Comparison of ENCODE assay signal across 28 cellular contexts in genomic region chr11:1077417-1078119, GRCh38. TPM values are rescaled to one million over a fixed set of nuclear protein-coding genes. Genes with fewer than 3 reads are reported as not detected.
DNase-seq lines count a peak whose midpoint lies in the region; ATAC-seq and TF ChIP-seq lines count a peak whose summit lies in the region.
"Had no signal": no experiment of that assay in that cellular context is flagged by ENCODE, and none has a peak within 500 bp of the region (broad histone marks: within the 10 kb centered on the region; RNA-seq: fewer than 3 reads in every experiment).

No MANE protein-coding gene starts in this region.

- no peak overlapping the region for H3K27ac ChIP-seq in rectal smooth muscle tissue (ENCODE audit: low read depth, low read length)
- no peak overlapping the region for H3K27ac ChIP-seq in A673 (ENCODE audit: low read depth, low read length, poor library complexity, severe bottlenecking)
- H3K27ac ChIP-seq: C4-2B, cardiac muscle cell, neural progenitor cell had no signal

- H3K9me3 ChIP-seq in A673 (ENCODE audit: low read depth, low read length, poor library complexity, severe bottlenecking): no peaks in the 10 kb centered on the region

- H3K4me3 ChIP-seq in rectal smooth muscle tissue (ENCODE audit: low read length) (peak overlapping the region; percentile 15), A673 (ENCODE audit: low read depth, low read length, poor library complexity, severe bottlenecking) (no peak overlapping the region)
- H3K4me3 ChIP-seq: cardiac muscle cell, neural progenitor cell had no signal

- H3K9me3 Mint-ChIP-seq in activated T-cell treated with anti-CD3 and anti-CD28 coated beads, Interleukin-2, amount 50 U/mL, for 24 hours: no peaks in the 10 kb centered on the region
- no peaks in the 10 kb centered on the region for H3K9me3 Mint-ChIP-seq in activated T-helper 17 cell treated with anti-CD3 and anti-CD28 coated beads, Interleukin-2, amount 50 U/mL, for 72 hours
- H3K9me3 Mint-ChIP-seq: neural progenitor cell had no signal

- POLR2A ChIA-PET in A673 (lab: Charles Lee; ENCODE audit: low non-redundant PET): interaction anchor here (0.5 kb wide), 1 partner anchor 476 kb away, joined by 14 read pairs; no protein-coding TSS in a partner anchor

- CTCF ChIA-PET in A673 (lab: Charles Lee): no interaction called here

- no peak overlapping the region for H3K9ac ChIP-seq in rectal smooth muscle tissue (ENCODE audit: low read length)
- H3K9ac ChIP-seq: neural progenitor cell had no signal

- no peaks in the 10 kb centered on the region for H3K4me1 Mint-ChIP-seq in activated T-cell treated with anti-CD3 and anti-CD28 coated beads, Interleukin-2, amount 50 U/mL, for 24 hours (ENCODE audit: low read depth)
- H3K4me1 Mint-ChIP-seq in activated T-helper 17 cell treated with anti-CD3 and anti-CD28 coated beads, Interleukin-2, amount 50 U/mL, for 72 hours: no peaks in the 10 kb centered on the region
- H3K4me1 Mint-ChIP-seq: activated CD4-positive, alpha-beta T cell treated with anti-CD3 and anti-CD28 coated beads for 36 hours; neural progenitor cell had no signal

- peak; percentile 12 for DNase-seq in activated T-cell treated with anti-CD3 and anti-CD28 coated beads, Interleukin-2, amount 50 U/mL, for 1 hour
- DNase-seq in activated T-cell treated with anti-CD3 and anti-CD28 coated beads, Interleukin-2, amount 50 U/mL, for 24 hours: no peak
- peak; percentile 53 for DNase-seq in HT-29 (ENCODE audit: low spot score)
- DNase-seq in iPS-NIHi11 (ENCODE audit: low spot score): peak; percentile 32
- no peak for DNase-seq in A673 (ENCODE audit: low spot score)
- no peak for DNase-seq in 8988T
- DNase-seq: activated CD4-positive, alpha-beta T cell treated with anti-CD3 and anti-CD28 coated beads for 36 hours; activated gamma-delta T cell treated with Interleukin-2 at 50 U/mL for 16 hours; GOT3; NCI-H1092; NCI-H2029; NCI-H2227 treated with DMSO at 0.1 percent for 48 hours; NCI-H748 treated with DMSO at 0.1 percent for 48 hours; SIG-M5; stimulated activated CD4-positive, alpha-beta T cell treated with anti-CD3 and anti-CD28 coated beads, Interleukin-12 subunit alpha, Interleukin-12 subunit beta, amount 100 ng/mL, for 4 hours had no signal

- no peaks in the 10 kb centered on the region for H3K27me3 Mint-ChIP-seq in activated T-cell treated with anti-CD3 and anti-CD28 coated beads, Interleukin-2, amount 50 U/mL, for 24 hours
- H3K27me3 Mint-ChIP-seq in activated T-helper 17 cell treated with anti-CD3 and anti-CD28 coated beads, Interleukin-2, amount 50 U/mL, for 72 hours: no peaks in the 10 kb centered on the region
- H3K27me3 Mint-ChIP-seq: activated CD4-positive, alpha-beta T cell treated with anti-CD3 and anti-CD28 coated beads for 36 hours had no signal

- H3K36me3 ChIP-seq in rectal smooth muscle tissue (ENCODE audit: control insufficient read depth, insufficient read depth, low read length): no peaks in the 10 kb centered on the region
- no peaks in the 10 kb centered on the region for H3K36me3 ChIP-seq in A673 (ENCODE audit: insufficient read depth, low read length, poor library complexity, severe bottlenecking)
- H3K36me3 ChIP-seq: cardiac muscle cell, neural progenitor cell had no signal

- no peak overlapping the region for H3K4me3 Mint-ChIP-seq in activated T-cell treated with anti-CD3 and anti-CD28 coated beads, Interleukin-2, amount 50 U/mL, for 24 hours
- no peak overlapping the region for H3K4me3 Mint-ChIP-seq in activated T-helper 17 cell treated with anti-CD3 and anti-CD28 coated beads, Interleukin-2, amount 50 U/mL, for 72 hours
- H3K4me3 Mint-ChIP-seq: activated CD4-positive, alpha-beta T cell treated with anti-CD3 and anti-CD28 coated beads for 36 hours; neural progenitor cell had no signal

- no peak for ATAC-seq in activated T-helper 17 cell treated with anti-CD3 and anti-CD28 coated beads, Interleukin-2, amount 50 U/mL, for 72 hours (replicated peaks)
- ATAC-seq: activated CD4-positive, alpha-beta T cell treated with anti-CD3 and anti-CD28 coated beads for 36 hours; HepG2; left colon had no signal

- H3K36me3 Mint-ChIP-seq in activated T-cell treated with anti-CD3 and anti-CD28 coated beads, Interleukin-2, amount 50 U/mL, for 24 hours (ENCODE audit: low read depth): no peaks in the 10 kb centered on the region
- no peaks in the 10 kb centered on the region for H3K36me3 Mint-ChIP-seq in activated T-helper 17 cell treated with anti-CD3 and anti-CD28 coated beads, Interleukin-2, amount 50 U/mL, for 72 hours (ENCODE audit: low read depth)
- H3K36me3 Mint-ChIP-seq: neural progenitor cell had no signal

- no peaks in the 10 kb centered on the region for H3K27me3 ChIP-seq in rectal smooth muscle tissue (ENCODE audit: control insufficient read depth, insufficient read depth, low read length)
- H3K27me3 ChIP-seq in A673 (replicated peaks; ENCODE audit: insufficient read depth, low read depth, low read length, poor library complexity): no peaks in the 10 kb centered on the region
- H3K27me3 ChIP-seq: cardiac muscle cell, neural progenitor cell had no signal

- intact Hi-C loops in A673 (cut with micrococcal nuclease; ENCODE audit: unreplicated experiment): no loop called here

- BruUV-seq in A673 (replicated peaks; lab: Mats Ljungman, UMichigan): no TSS peak

- TF ChIP-seq CTCF in A673 (conservative IDR thresholded peaks at IDR 0.05; ENCODE audit: low read depth, low read length): no peak

- no peak overlapping the region for H3K27ac Mint-ChIP-seq in activated T-cell treated with anti-CD3 and anti-CD28 coated beads, Interleukin-2, amount 50 U/mL, for 24 hours
- no peak overlapping the region for H3K27ac Mint-ChIP-seq in activated T-helper 17 cell treated with anti-CD3 and anti-CD28 coated beads, Interleukin-2, amount 50 U/mL, for 72 hours
- H3K27ac Mint-ChIP-seq: activated CD4-positive, alpha-beta T cell treated with anti-CD3 and anti-CD28 coated beads for 36 hours; neural progenitor cell had no signal

- no peaks in the 10 kb centered on the region for H3K4me1 ChIP-seq in rectal smooth muscle tissue (ENCODE audit: control insufficient read depth, insufficient read depth, low read length)
- H3K4me1 ChIP-seq in A673 (ENCODE audit: insufficient read depth, low read length, poor library complexity, severe bottlenecking): no peaks in the 10 kb centered on the region

RNA-seq across cellular contexts. Expression of gene MUC2, which starts 2.9 kb away (rescaled TPM):
- 6.9 and 9.1 TPM in 2 replicates for total RNA-seq in HT-29 (2014; rRNA removed; shearing (Covaris generic))
- total RNA-seq in activated T-helper 17 cell treated with anti-CD3 and anti-CD28 coated beads, Interleukin-2, amount 50 U/mL, for 72 hours: not detected
- total RNA-seq in A673 (2021): not detected in 2 replicates
- total RNA-seq: activated CD4-positive, alpha-beta T cell treated with anti-CD3 and anti-CD28 coated beads for 36 hours; dermis microvascular lymphatic vessel endothelial cell; endothelial cell of umbilical vein; HepG2; OCI-LY7; pulmonary artery endothelial cell had no signal

RNA-seq across cellular contexts. Expression of gene MUC6, which starts 41.0 kb away (rescaled TPM):
- total RNA-seq in HT-29 (2014; rRNA removed; shearing (Covaris generic)): 0.08 and 0.31 TPM in 2 replicates
- total RNA-seq in activated T-helper 17 cell treated with anti-CD3 and anti-CD28 coated beads, Interleukin-2, amount 50 U/mL, for 72 hours: not detected
- not detected in 2 replicates for total RNA-seq in A673 (2021)
- total RNA-seq: activated CD4-positive, alpha-beta T cell treated with anti-CD3 and anti-CD28 coated beads for 36 hours; cardiac muscle cell; dermis microvascular lymphatic vessel endothelial cell; endothelial cell of umbilical vein; HepG2; left colon; OCI-LY7; pulmonary artery endothelial cell; subcutaneous adipose tissue; ureter had no signal

Comparison
In these comparisons a context has a peak if more than half of its experiments do, and no peak if none do; other contexts are left out.
1. DNase-seq: peak in activated T-cell treated with anti-CD3 and anti-CD28 coated beads, Interleukin-2, amount 50 U/mL, for 1 hour (single experiment), HT-29 (single experiment) and iPS-NIHi11 (single experiment); none in activated T-cell treated with anti-CD3 and anti-CD28 coated beads, Interleukin-2, amount 50 U/mL, for 24 hours (single experiment), A673 (single experiment) and 8988T (single experiment).